ENCODE assay signal across 18 cellular contexts in the genomic region with DNA sequence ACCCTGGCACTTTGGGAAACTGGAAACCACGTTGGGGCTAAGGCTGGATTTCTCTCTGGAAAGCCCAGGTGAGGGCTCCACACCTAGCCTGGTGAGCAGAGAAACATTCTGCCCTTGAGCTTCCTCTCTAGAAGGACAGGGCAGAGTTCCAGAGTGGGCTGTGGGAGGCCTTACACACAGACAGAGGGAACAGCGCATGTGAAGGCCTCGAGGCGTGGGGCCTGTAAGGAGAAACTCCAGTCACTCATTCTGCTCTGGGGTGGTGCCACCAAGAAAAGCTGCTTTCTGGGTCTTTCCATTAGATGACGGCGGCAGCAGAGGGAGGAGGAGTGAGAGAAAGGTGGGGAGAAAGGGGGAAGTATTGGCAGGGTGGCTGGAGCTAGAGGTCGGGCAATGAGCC.
A peak's percentile ranks its signal among the peaks of the same experiment; 100 is the strongest.
DNase-seq lines count a peak whose midpoint lies in the region; ATAC-seq, FAIRE-seq and TF ChIP-seq lines count a peak whose summit lies in the region.
"Had no signal": no experiment of that assay in that cellular context is flagged by ENCODE, and none has a peak within 500 bp of the region (broad histone marks: within the 10 kb centered on the region; RNA-seq: fewer than 3 reads in every experiment).

No MANE protein-coding gene starts in this region.

- no peak overlapping the region for H2BK20ac ChIP-seq in H1 (ENCODE audit: low read length)

- H3K27me3 ChIP-seq in RWPE2 (ENCODE audit: insufficient read depth, poor library complexity, severe bottlenecking) (peaks cover 6% of the 10 kb centered on the region), H1 (replicated peaks in 1 of 4; ENCODE audit: control insufficient read depth in 3 of 4, extremely low read depth in 1 of 4, insufficient read depth in 3 of 4, low read length in 3 of 4) (no peaks in the 10 kb centered on the region; a peak in 1 of 7 replicates), neuronal stem cell (ENCODE audit: control insufficient read depth in 3 of 3, insufficient read depth in 3 of 3, low read depth in 1 of 3, low read length in 3 of 3) (peaks cover 0 to 14% (median 0%) of the 10 kb centered on the region in 3 experiments), sigmoid colon (peaks cover 0 to 31% (median 8%) of the 10 kb centered on the region in 3 donors)

- intact Hi-C loops in sigmoid colon (cut with DNase I) = no loop called here

- ATAC-seq in RWPE2 (ENCODE audit: low read depth) = no peak
- ATAC-seq: HCT116 had no signal

- H2AFZ ChIP-seq in H1 (ENCODE audit: low read length) (no peak overlapping the region), neuronal stem cell (ENCODE audit: low read length) (no peak overlapping the region)
- H2AFZ ChIP-seq: GM23248 had no signal

- no peak overlapping the region for H3K4me2 ChIP-seq in H1 (ENCODE audit: insufficient read depth in 1 of 2, low read depth in 2 of 2, low read length in 2 of 2)
- no peak overlapping the region for H3K4me2 ChIP-seq in neuronal stem cell (ENCODE audit: insufficient read depth, low read length, poor library complexity, severe bottlenecking)

- H4K20me1 ChIP-seq in H1 (replicated peaks in 1 of 2; ENCODE audit: control insufficient read depth in 1 of 2, insufficient read depth in 2 of 2, low read length in 2 of 2) = no peaks in the 10 kb centered on the region

- H3K23ac ChIP-seq in H1 (ENCODE audit: insufficient read length) (no peak overlapping the region), neuronal stem cell (ENCODE audit: low read depth, low read length, poor library complexity) (no peak overlapping the region)

- no peaks in the 10 kb centered on the region for H3K36me3 ChIP-seq in RWPE2 (ENCODE audit: low read depth)
- no peaks in the 10 kb centered on the region for H3K36me3 ChIP-seq in H1 (ENCODE audit: control insufficient read depth in 2 of 4, insufficient read depth in 4 of 4, low read length in 3 of 4)
- no peaks in the 10 kb centered on the region for H3K36me3 ChIP-seq in neuronal stem cell (replicated peaks in 1 of 2; ENCODE audit: control insufficient read depth in 2 of 2, insufficient read depth in 2 of 2, low read length in 2 of 2)
- no peaks in the 10 kb centered on the region for H3K36me3 ChIP-seq in sigmoid colon

- POLR2A ChIA-PET in H1 (lab: Charles Lee; ENCODE audit: partially characterized antibody) = interaction anchor here (1.1 kb wide), 1 partner anchor 8 kb away, joined by 4 read pairs; no protein-coding TSS in a partner anchor

- no peaks in the 10 kb centered on the region for H3K9me3 ChIP-seq in RWPE2 (ENCODE audit: severe bottlenecking)
- H3K9me3 ChIP-seq in H1 (ENCODE audit: insufficient read depth in 2 of 2, low read depth in 1 of 2, low read length in 1 of 2) = no peaks in the 10 kb centered on the region
- H3K9me3 ChIP-seq in neuronal stem cell (replicated peaks in 1 of 2; ENCODE audit: control insufficient read depth in 2 of 2, insufficient read depth in 1 of 2, low read depth in 1 of 2, low read length in 2 of 2) = no peaks in the 10 kb centered on the region
- H3K9me3 ChIP-seq in sigmoid colon = no peaks in the 10 kb centered on the region
- H3K9me3 ChIP-seq: Caco-2 had no signal

- H2BK15ac ChIP-seq in H1 (ENCODE audit: low read length) (no peak overlapping the region), neuronal stem cell (ENCODE audit: low read length) (peak overlapping the region; percentile 46)

- H2BK12ac ChIP-seq in H1 (ENCODE audit: low read depth, low read length) (no peak overlapping the region), neuronal stem cell (ENCODE audit: low read length) (no peak overlapping the region)

- H3K79me1 ChIP-seq in H1 (ENCODE audit: low read depth, low read length) (no peaks in the 10 kb centered on the region), neuronal stem cell (ENCODE audit: low read depth, low read length) (no peaks in the 10 kb centered on the region)

- 83% methylated on average over 7 of the region's 7 CpGs; no CpG with 5 or more reads in 1 of the 2 experiments for WGBS in H1 (ENCODE audit: extremely low coverage in 1 of 2, insufficient coverage in 1 of 2, insufficient read length in 1 of 2, insufficient replicate concordance in 2 of 2, low coverage in 1 of 2, low lambda C conversion rate in 2 of 2, missing lambda C conversion rate in 1 of 2), 2 experiments
- no CpG with 5 or more reads among the region's 7 CpGs for WGBS in neuronal stem cell (ENCODE audit: extremely low coverage in 2 of 2, insufficient read length in 2 of 2, insufficient replicate concordance in 1 of 2), 2 donors
- 75 to 80% methylated on average over 7 of the region's 7 CpGs for WGBS in sigmoid colon, 2 donors

- no peaks in the 10 kb centered on the region for H3K79me2 ChIP-seq in H1 (ENCODE audit: control insufficient read depth in 1 of 2, insufficient read depth in 2 of 2, low read length in 2 of 2)

- no peak overlapping the region for H4K8ac ChIP-seq in H1 (ENCODE audit: extremely low read depth, insufficient read depth, low read length)
- H4K8ac ChIP-seq in neuronal stem cell (ENCODE audit: low read depth, low read length) = no peak overlapping the region

- H3K4me1 ChIP-seq in RWPE2 (ENCODE audit: insufficient read depth, poor library complexity, severe bottlenecking) (no peaks in the 10 kb centered on the region), H1 (replicated peaks in 1 of 4; ENCODE audit: control insufficient read depth in 3 of 4, insufficient read depth in 4 of 4, low read length in 3 of 4) (peaks cover 0 to 5% (median 0%) of the 10 kb centered on the region in 4 experiments; a peak in 2 of 7 replicates), neuronal stem cell (ENCODE audit: control insufficient read depth in 2 of 2, insufficient read depth in 1 of 2, low read depth in 1 of 2, low read length in 2 of 2) (peaks cover 0 to 6% of the 10 kb centered on the region in 2 donors), sigmoid colon (no peaks in the 10 kb centered on the region)
- H3K4me1 ChIP-seq: Caco-2 had no signal

- TF ChIP-seq EP300 in H1 (IDR thresholded peaks at IDR 0.05; ENCODE audit: borderline replicate concordance in 1 of 2, low read depth in 2 of 2, low read length in 2 of 2) = no peak
- TF ChIP-seq EP300 in sigmoid colon (IDR thresholded peaks at IDR 0.05) = no peak

- TF ChIP-seq CTCF in RWPE2 (IDR thresholded peaks at IDR 0.05; ENCODE audit: poor library complexity, severe bottlenecking) (no peak), H1 (IDR thresholded peaks at IDR 0.05; ENCODE audit: control extremely low read depth in 1 of 3, insufficient read depth in 1 of 3, low read depth in 1 of 3, low read length in 3 of 3) (no peak), sigmoid colon (IDR thresholded peaks at IDR 0.05) (no peak)

- no peak overlapping the region for H4K91ac ChIP-seq in H1 (replicated peaks; ENCODE audit: insufficient read length, low read length)
- H4K91ac ChIP-seq in neuronal stem cell (ENCODE audit: low read depth, low read length, poor library complexity) = no peak overlapping the region

- no peak overlapping the region for H3K18ac ChIP-seq in H1 (ENCODE audit: extremely low read depth, low read length)
- H3K18ac ChIP-seq in neuronal stem cell (ENCODE audit: low read length) = peak overlapping the region; percentile 30

- CTCF ChIA-PET in H1 (lab: Charles Lee; ENCODE audit: partially characterized antibody) = no interaction called here

- H3K9ac ChIP-seq in H1 (replicated peaks in 1 of 4; ENCODE audit: extremely low read depth in 1 of 4, low read depth in 3 of 4, low read length in 3 of 4) (no peak overlapping the region), neuronal stem cell (ENCODE audit: low read depth, low read length, poor library complexity) (no peak overlapping the region)
- H3K9ac ChIP-seq: GM23248 had no signal

- H4K5ac ChIP-seq in H1 (ENCODE audit: insufficient read length, low read depth, low read length) = no peak overlapping the region

- no peak for FAIRE-seq in H1 (lab: Jason Lieb, UNC)
- FAIRE-seq: G401.6, GM12892 had no signal

- DNase-seq in RWPE2 (ENCODE audit: low spot score) = peak; percentile 9
- no peak for DNase-seq in H1 (ENCODE audit: low read depth in 1 of 2, low spot score in 2 of 2)
- DNase-seq in neuronal stem cell (ENCODE audit: low spot score) = no peak
- peak; percentile 19 for DNase-seq in sigmoid colon
- no peak for DNase-seq in NCI-H2227 treated with DMSO at 0.1 percent for 48 hours (lab: John Stamatoyannopoulos, UW)
- DNase-seq in T-helper 9 cell = no peak
- DNase-seq in stimulated activated naive CD4-positive, alpha-beta T cell treated with Interleukin-2 at 50 U/mL for 16 hours (lab: John Stamatoyannopoulos, UW) = no peak
- no peak for DNase-seq in mucosa of gallbladder (ENCODE audit: low spot score)
- DNase-seq: C1 segment of cervical spinal cord; Caco-2; CD4-positive, alpha-beta memory T cell; DMS153; DND-41; GM23248; H9 had no signal

- H2BK120ac ChIP-seq in H1 (replicated peaks; ENCODE audit: low read depth, low read length) = no peak overlapping the region
- no peak overlapping the region for H2BK120ac ChIP-seq in neuronal stem cell (ENCODE audit: low read depth, low read length)

- no peaks in the 10 kb centered on the region for H3K23me2 ChIP-seq in H1 (ENCODE audit: low read depth, low read length)

- peak overlapping the region; percentile 35; the same call in 1 of the 2 replicates for H2BK5ac ChIP-seq in H1 (ENCODE audit: low read depth, low read length)
- no peak overlapping the region for H2BK5ac ChIP-seq in neuronal stem cell (ENCODE audit: low read length)

- H3K27ac ChIP-seq in RWPE2 (ENCODE audit: poor library complexity, severe bottlenecking) (no peak overlapping the region), H1 (ENCODE audit: low read depth, low read length) (no peak overlapping the region), neuronal stem cell (replicated peaks; ENCODE audit: low read length) (no peak overlapping the region), sigmoid colon (no peak overlapping the region)
- H3K27ac ChIP-seq: GM23248 had no signal

- no peak for TF ChIP-seq POLR2A in H1 (IDR thresholded peaks at IDR 0.05; ENCODE audit: control extremely low read depth in 1 of 2, low read depth in 2 of 2, low read length in 2 of 2)
- no peak for TF ChIP-seq POLR2A in sigmoid colon (IDR thresholded peaks at IDR 0.05)

- no peak overlapping the region for H3K56ac ChIP-seq in H1 (replicated peaks; ENCODE audit: insufficient read length, low read depth, low read length)

- no peak overlapping the region for H3K4me3 ChIP-seq in RWPE2 (ENCODE audit: severe bottlenecking)
- H3K4me3 ChIP-seq in H1 (ENCODE audit: extremely low read depth in 1 of 4, insufficient read depth in 2 of 4, low read depth in 3 of 4, low read length in 4 of 4) = no peak overlapping the region
- H3K4me3 ChIP-seq in neuronal stem cell (ENCODE audit: low read length in 2 of 2) = no peak overlapping the region
- no peak overlapping the region for H3K4me3 ChIP-seq in sigmoid colon
- H3K4me3 ChIP-seq: GM23248 had no signal

- H3K14ac ChIP-seq in H1 (ENCODE audit: insufficient read length) (no peak overlapping the region), neuronal stem cell (ENCODE audit: low read length) (no peak overlapping the region)

- no peak for TF ChIP-seq RAD21 in H1 (IDR thresholded peaks at IDR 0.05 in 1 of 2, conservative IDR thresholded peaks at IDR 0.05 in 1 of 2; ENCODE audit: low read depth in 2 of 2, low read length in 2 of 2)

- H3K4ac ChIP-seq in H1 (replicated peaks; ENCODE audit: insufficient read length, low read depth, low read length) (no peak overlapping the region), neuronal stem cell (ENCODE audit: low read length) (no peak overlapping the region)

- H2AK5ac ChIP-seq in H1 (ENCODE audit: low read depth, low read length) (no peak overlapping the region), neuronal stem cell (ENCODE audit: low read depth, low read length) (no peak overlapping the region)

Comparison
In these comparisons a context has a peak if more than half of its experiments do, and no peak if none do; other contexts are left out.
1. DNase-seq: peak in RWPE2 (single experiment) and sigmoid colon (single experiment); none in H1 (0 of 2), neuronal stem cell (single experiment), NCI-H2227 treated with DMSO at 0.1 percent for 48 hours (single experiment), T-helper 9 cell (single experiment), stimulated activated naive CD4-positive, alpha-beta T cell treated with Interleukin-2 at 50 U/mL for 16 hours (single experiment) and mucosa of gallbladder (single experiment).